Comparison of ENCODE assay signal across 20 cellular contexts in the genomic region with DNA sequence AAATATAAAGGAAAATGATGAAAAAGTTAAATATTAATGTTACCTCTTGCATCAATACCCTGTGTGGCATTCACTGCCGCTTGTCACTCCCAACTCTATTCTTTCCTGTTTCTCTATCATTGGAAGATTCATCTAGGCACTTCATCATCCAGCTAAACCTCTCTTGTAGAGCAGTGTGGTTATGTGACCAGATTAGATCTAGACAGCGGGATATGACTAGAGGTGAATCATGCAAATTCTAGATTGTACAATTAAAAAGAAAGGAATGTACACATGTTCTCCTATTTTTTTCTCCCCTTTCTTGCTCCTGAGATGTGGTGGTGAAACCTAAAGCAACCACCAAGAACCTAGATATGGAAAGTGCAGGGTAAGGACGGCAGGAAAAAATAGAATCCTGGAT.
DNase-seq lines count a peak whose midpoint lies in the region; TF ChIP-seq lines count a peak whose summit lies in the region.
"Had no signal": no experiment of that assay in that cellular context is flagged by ENCODE, and none has a peak within 500 bp of the region (broad histone marks: within the 10 kb centered on the region; RNA-seq: fewer than 3 reads in every experiment).

No MANE protein-coding gene starts in this region.

- BruUV-seq in mammary epithelial cell (replicated peaks; lab: Mats Ljungman, UMichigan), result no TSS peak

- H2AFZ ChIP-seq in mammary epithelial cell (ENCODE audit: low read depth, low read length), result no peak overlapping the region
- H2AFZ ChIP-seq: neural progenitor cell had no signal

- peak overlapping the region; percentile 34 for H3K4me2 ChIP-seq in mammary epithelial cell (ENCODE audit: insufficient read depth, low read depth, low read length)
- H3K4me2 ChIP-seq: neural progenitor cell had no signal

- H3K9me3 ChIP-seq in mammary epithelial cell (replicated peaks; ENCODE audit: insufficient read depth, low read length), result no peaks in the 10 kb centered on the region
- H3K9me3 ChIP-seq in CD8-positive, alpha-beta memory T cell (ENCODE audit: low read length), result no peaks in the 10 kb centered on the region
- H3K9me3 ChIP-seq: tibial artery had no signal

- dilution Hi-C loops in mammary epithelial cell (cut with HindIII; ENCODE audit: low sequenced_read_pairs), result no loop called here

- no peak overlapping the region for H3K4me3 Mint-ChIP-seq in CD8-positive, alpha-beta memory T cell
- H3K4me3 Mint-ChIP-seq: central memory CD8-positive, alpha-beta T cell; neural progenitor cell; stimulated activated naive CD8-positive, alpha-beta T cell treated with anti-CD3 and anti-CD28 coated beads, Interleukin-15, Interleukin-2, amounts not matched to agents 100 ng/mL and 50 ng/mL, for 24 hours; WTC11 had no signal

- H3K36me3 ChIP-seq in mammary epithelial cell (ENCODE audit: insufficient read depth, low read length), result no peaks in the 10 kb centered on the region
- H3K36me3 ChIP-seq in CD8-positive, alpha-beta memory T cell (ENCODE audit: insufficient read depth, low read length), result no peaks in the 10 kb centered on the region
- H3K36me3 ChIP-seq: neural progenitor cell, tibial artery had no signal

- peaks cover 1 to 42% of the 10 kb centered on the region in 2 donors for H3K27me3 Mint-ChIP-seq in CD8-positive, alpha-beta memory T cell

- CTCF ChIA-PET in mammary epithelial cell (lab: Charles Lee; ENCODE audit: low non-redundant PET), result no interaction called here
- CTCF ChIA-PET in CD8-positive, alpha-beta memory T cell (lab: Charles Lee), result no interaction called here

- H3K27ac Mint-ChIP-seq in CD8-positive, alpha-beta memory T cell, result no peak overlapping the region
- H3K27ac Mint-ChIP-seq: neural progenitor cell; stimulated activated naive CD8-positive, alpha-beta T cell treated with anti-CD3 and anti-CD28 coated beads, Interleukin-15, Interleukin-2, amounts not matched to agents 100 ng/mL and 50 ng/mL, for 24 hours; WTC11 had no signal

- POLR2A ChIA-PET in CD8-positive, alpha-beta memory T cell (lab: Charles Lee), result no interaction called here

- H3K4me1 Mint-ChIP-seq in CD8-positive, alpha-beta memory T cell, result no peaks in the 10 kb centered on the region
- H3K4me1 Mint-ChIP-seq: central memory CD8-positive, alpha-beta T cell; neural progenitor cell; WTC11 had no signal

- H3K79me2 ChIP-seq in mammary epithelial cell (ENCODE audit: insufficient read depth, low read length), result no peaks in the 10 kb centered on the region

- DNase-seq in ELR (ENCODE audit: low read depth), result peak; percentile 93
- peak; percentile 89 for DNase-seq in M059J (ENCODE audit: low read depth)
- peak; percentile 88 for DNase-seq in mammary epithelial cell
- peak; percentile 14 for DNase-seq in myocyte (ENCODE audit: low read depth)
- no peak for DNase-seq in occipital lobe (lab: John Stamatoyannopoulos, UW)
- no peak for DNase-seq in CD8-positive, alpha-beta memory T cell
- DNase-seq in KBM-7, result no peak
- DNase-seq: activated CD4-positive, alpha-beta T cell treated with anti-CD3 and anti-CD28 coated beads, Interleukin-2, amount 50 U/mL, for 4 hours; activated naive CD4-positive, alpha-beta T cell; amygdala; COR-L47; DND-41; head of caudate nucleus; NCI-H748 treated with DMSO at 0.1 percent for 48 hours; stimulated activated CD4-positive, alpha-beta T cell treated with anti-CD3 and anti-CD28 coated beads, Interleukin-4, amount 100 ng/mL, for 1 hour; tibial artery had no signal

- H3K4me1 ChIP-seq in mammary epithelial cell (ENCODE audit: insufficient read depth, low read length), result peaks cover 9% of the 10 kb centered on the region
- H3K4me1 ChIP-seq in CD8-positive, alpha-beta memory T cell (ENCODE audit: insufficient read depth, low read length), result no peaks in the 10 kb centered on the region
- H3K4me1 ChIP-seq: neural progenitor cell, tibial artery had no signal

- H3K27me3 ChIP-seq in mammary epithelial cell (ENCODE audit: insufficient read depth, low read length), result no peaks in the 10 kb centered on the region
- H3K27me3 ChIP-seq in CD8-positive, alpha-beta memory T cell (ENCODE audit: insufficient read depth, low read length, poor library complexity, severe bottlenecking), result no peaks in the 10 kb centered on the region
- H3K27me3 ChIP-seq: neural progenitor cell, tibial artery had no signal

- H3K4me3 ChIP-seq in mammary epithelial cell (replicated peaks in 1 of 3; ENCODE audit: insufficient read depth in 1 of 3, low read depth in 2 of 3, low read length in 3 of 3), result no peak overlapping the region
- no peak overlapping the region for H3K4me3 ChIP-seq in CD8-positive, alpha-beta memory T cell (ENCODE audit: low read length)
- H3K4me3 ChIP-seq: neural progenitor cell, tibial artery had no signal

- intact Hi-C loops in mammary epithelial cell (cut with micrococcal nuclease), result no loop called here

- H4K20me1 ChIP-seq in mammary epithelial cell (ENCODE audit: insufficient read depth, low read length), result no peaks in the 10 kb centered on the region

- H3K9ac ChIP-seq in mammary epithelial cell (ENCODE audit: insufficient read depth, low read length), result no peak overlapping the region
- H3K9ac ChIP-seq: neural progenitor cell had no signal

- in situ Hi-C loops in mammary epithelial cell (cut with MboI; ENCODE audit: low sequenced_read_pairs in 2 of 2), result no loop called here
- in situ Hi-C loops in KBM-7 (cut with MboI; ENCODE audit: low pct_unique_long_range_greater_than_20kb, low sequenced_read_pairs), result no loop called here

- H3K27ac ChIP-seq in mammary epithelial cell (ENCODE audit: insufficient read depth, low read depth, low read length), result no peak overlapping the region
- H3K27ac ChIP-seq in CD8-positive, alpha-beta memory T cell (ENCODE audit: low read depth, low read length), result no peak overlapping the region
- H3K27ac ChIP-seq: neural progenitor cell, tibial artery had no signal

- TF ChIP-seq CTCF in mammary epithelial cell (conservative IDR thresholded peaks at IDR 0.05 in 1 of 2, IDR thresholded peaks at IDR 0.05 in 1 of 2; ENCODE audit: extremely low read depth in 1 of 2, insufficient read depth in 1 of 2, low read depth in 1 of 2, low read length in 2 of 2), result no peak

- H3K36me3 Mint-ChIP-seq in CD8-positive, alpha-beta memory T cell, result no peaks in the 10 kb centered on the region
- H3K36me3 Mint-ChIP-seq: neural progenitor cell, WTC11 had no signal

- H3K9me3 Mint-ChIP-seq in CD8-positive, alpha-beta memory T cell, result no peaks in the 10 kb centered on the region
- H3K9me3 Mint-ChIP-seq: central memory CD8-positive, alpha-beta T cell; neural progenitor cell; stimulated activated naive CD8-positive, alpha-beta T cell treated with anti-CD3 and anti-CD28 coated beads, Interleukin-15, Interleukin-2, amounts not matched to agents 100 ng/mL and 50 ng/mL, for 24 hours; WTC11 had no signal

- WGBS in mammary epithelial cell (ENCODE audit: low coverage, missing lambda C conversion rate), result 48% methylated on average over 3 of the region's 3 CpGs

Comparison
In these comparisons a context has a peak if more than half of its experiments do, and no peak if none do; other contexts are left out.
1. DNase-seq: peak in ELR (single experiment), M059J (single experiment), mammary epithelial cell (single experiment) and myocyte (single experiment); none in occipital lobe (single experiment), CD8-positive, alpha-beta memory T cell (0 of 5) and KBM-7 (single experiment).